ENCODE assay signal across 18 cellular contexts in the genomic region with DNA sequence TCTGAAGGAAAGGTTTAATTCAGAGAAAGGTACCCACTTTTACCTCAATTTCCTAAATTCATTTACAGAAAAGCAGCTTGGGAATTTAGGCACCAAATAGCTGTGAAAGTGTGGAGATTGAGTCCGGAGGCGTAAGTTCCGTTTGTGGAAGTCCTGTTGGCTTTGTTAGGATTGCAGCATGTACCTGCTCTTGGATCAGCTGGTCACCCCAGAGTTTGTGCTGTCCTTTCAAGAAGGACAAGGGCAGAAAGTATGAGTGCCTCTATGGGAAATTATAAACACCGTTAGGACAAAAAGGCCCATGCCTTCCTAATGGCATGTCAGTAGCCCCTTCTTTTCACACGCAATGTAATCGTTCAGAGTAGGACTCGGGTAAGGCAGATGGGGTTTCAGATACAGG.
DNase-seq lines count a peak whose midpoint lies in the region; ATAC-seq and TF ChIP-seq lines count a peak whose summit lies in the region.
"Had no signal": no experiment of that assay in that cellular context is flagged by ENCODE, and none has a peak within 500 bp of the region (broad histone marks: within the 10 kb centered on the region; RNA-seq: fewer than 3 reads in every experiment).

No MANE protein-coding gene starts in this region.

- POLR2A ChIA-PET in PC-9 (lab: Charles Lee; ENCODE audit: unreplicated experiment), result no interaction called here

- peak overlapping the region; percentile 22; the same call in 1 of the 2 replicates for H3K4me3 ChIP-seq in Karpas-422 (ENCODE audit: low read length)
- no peak overlapping the region for H3K4me3 ChIP-seq in PC-9
- H3K4me3 ChIP-seq: BLaER1, GM12878 had no signal

- H3K36me3 ChIP-seq in Karpas-422 (ENCODE audit: insufficient read depth, low read length), result no peaks in the 10 kb centered on the region; the same call in 1 of the 2 replicates
- no peaks in the 10 kb centered on the region for H3K36me3 ChIP-seq in PC-9 (ENCODE audit: low read depth)
- H3K36me3 ChIP-seq: BE2C, BLaER1 had no signal

- intact Hi-C loops in left ventricle myocardium superior (cut with micrococcal nuclease), result no loop called here
- intact Hi-C loops in Right ventricle myocardium inferior (cut with DNase I), result no loop called here
- intact Hi-C loops in PC-9 (cut with micrococcal nuclease; ENCODE audit: unreplicated experiment), result loop anchor here (10.0 kb wide), 1 partner anchor 452 kb away; no protein-coding TSS in a partner anchor

- TF ChIP-seq CTCF in PC-9 (conservative IDR thresholded peaks at IDR 0.05), result no peak

- H3K27me3 ChIP-seq in Karpas-422 (ENCODE audit: low read length) (no peaks in the 10 kb centered on the region), PC-9 (ENCODE audit: insufficient read depth, low read depth) (no peaks in the 10 kb centered on the region)
- H3K27me3 ChIP-seq: BE2C, BLaER1 had no signal

- ATAC-seq in left ventricle myocardium superior (peak; percentile 34), Right ventricle myocardium inferior (no peak)
- ATAC-seq: GM12878 had no signal

- H2AFZ ChIP-seq in Karpas-422 (ENCODE audit: low read length), result no peak overlapping the region
- no peak overlapping the region for H2AFZ ChIP-seq in PC-9

- H3K4me1 ChIP-seq in Karpas-422 (ENCODE audit: low read length), result peaks cover 96% of the 10 kb centered on the region
- no peaks in the 10 kb centered on the region for H3K4me1 ChIP-seq in PC-9 (replicated peaks; ENCODE audit: insufficient read depth)

- no peak for DNase-seq in left ventricle myocardium superior
- DNase-seq in Right ventricle myocardium inferior (ENCODE audit: missing footprints), result no peak
- no peak for DNase-seq in Karpas-422
- peak; percentile 59 for DNase-seq in cerebellar cortex (ENCODE audit: low spot score)
- no peak for DNase-seq in PC-9
- no peak for DNase-seq in iPS-NIHi7 (ENCODE audit: extremely low spot score)
- DNase-seq: 8988T; ACHN; BE2C; C1 segment of cervical spinal cord; CD4-positive, alpha-beta memory T cell; CD4-positive, CD25-positive, alpha-beta regulatory T cell; CD8-positive, alpha-beta memory T cell; COR-L47; DMS79 treated with DMSO at 0.1 percent for 48 hours; GDM1 had no signal

- H3K9ac ChIP-seq in Karpas-422 (ENCODE audit: low read length), result peak overlapping the region; percentile 78
- H3K9ac ChIP-seq: BLaER1 had no signal

- CTCF ChIA-PET in PC-9 (lab: Charles Lee), result no interaction called here

- H3K9me3 ChIP-seq in Karpas-422 (ENCODE audit: low read length) (no peaks in the 10 kb centered on the region), PC-9 (ENCODE audit: insufficient read depth, low read depth) (no peaks in the 10 kb centered on the region)
- H3K9me3 ChIP-seq: BE2C, BLaER1 had no signal

- H4K20me1 ChIP-seq in Karpas-422 (ENCODE audit: insufficient read depth, low read depth, low read length) (no peaks in the 10 kb centered on the region), PC-9 (ENCODE audit: insufficient read depth) (no peaks in the 10 kb centered on the region)

- H3K9me2 ChIP-seq in Karpas-422 (replicated peaks; ENCODE audit: insufficient read depth, low read length) (no peaks in the 10 kb centered on the region), PC-9 (ENCODE audit: insufficient read depth) (no peaks in the 10 kb centered on the region)

- H3K4me2 ChIP-seq in Karpas-422 (ENCODE audit: low read depth, low read length, poor library complexity, severe bottlenecking) (peak overlapping the region; percentile 80), PC-9 (no peak overlapping the region)
- H3K4me2 ChIP-seq: BLaER1 had no signal

- H3K27ac ChIP-seq in Karpas-422 (ENCODE audit: low read length) (peak overlapping the region; percentile 97), PC-9 (no peak overlapping the region)
- H3K27ac ChIP-seq: BLaER1 had no signal

- no TSS peak for BruUV-seq in PC-9 (replicated peaks; lab: Mats Ljungman, UMichigan)

- H3K79me2 ChIP-seq in Karpas-422 (ENCODE audit: low read length), result peaks cover 85% of the 10 kb centered on the region
- H3K79me2 ChIP-seq in PC-9 (ENCODE audit: low read depth), result no peaks in the 10 kb centered on the region

- H3F3A ChIP-seq in PC-9 (ENCODE audit: insufficient read depth, low read depth), result no peaks in the 10 kb centered on the region
